In the genomic region with DNA sequence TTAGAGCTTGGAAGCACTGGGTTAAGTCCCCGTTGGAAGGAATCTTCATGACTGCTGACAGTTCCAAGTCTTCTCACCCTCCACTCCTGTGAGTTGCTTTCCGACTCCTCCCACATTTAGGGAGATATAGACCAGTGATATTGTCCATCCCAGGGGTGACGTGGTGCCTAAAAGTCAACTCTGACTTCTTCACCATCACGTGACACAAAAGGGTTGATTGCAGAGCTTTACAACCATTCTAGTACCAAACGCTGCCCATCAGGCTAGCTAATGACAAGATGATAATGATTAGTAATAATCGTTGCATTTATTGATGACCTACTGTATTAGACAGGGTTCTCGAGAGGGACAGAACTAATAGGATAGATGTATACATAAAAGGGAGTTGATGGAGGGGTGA, we compare ENCODE assay signal across 21 cellular contexts.
DNase-seq lines count a peak whose midpoint lies in the region; ATAC-seq, FAIRE-seq and TF ChIP-seq lines count a peak whose summit lies in the region.
"Had no signal": no experiment of that assay in that cellular context is flagged by ENCODE, and none has a peak within 500 bp of the region (broad histone marks: within the 10 kb centered on the region; RNA-seq: fewer than 3 reads in every experiment).

No MANE protein-coding gene starts in this region.

- FAIRE-seq in bronchial epithelial cell (lab: Jason Lieb, UNC) (peak; percentile 28), urothelium cell line (lab: Jason Lieb, UNC) (peak; percentile 94)
- FAIRE-seq: GM12891, GM18507, H54 had no signal

- peaks cover 9% of the 10 kb centered on the region for H3K9me3 Mint-ChIP-seq in activated CD8-positive, alpha-beta memory T cell treated with anti-CD3 and anti-CD28 coated beads, Interleukin-2, amount 10 ng/mL, durations not matched to agents 7 days and 5 days (ENCODE audit: low read depth)

- H3K27me3 ChIP-seq in PC-9 (ENCODE audit: insufficient read depth, low read depth) = no peaks in the 10 kb centered on the region
- no peaks in the 10 kb centered on the region for H3K27me3 ChIP-seq in bronchial epithelial cell (ENCODE audit: control insufficient read depth, insufficient read depth, low read length)

- H3K9me3 ChIP-seq in PC-9 (ENCODE audit: insufficient read depth, low read depth) = peaks cover 6% of the 10 kb centered on the region; the same call in 1 of the 2 replicates
- H3K9me3 ChIP-seq: HAP-1 had no signal

- H3K4me3 ChIP-seq in PC-9 (peak overlapping the region; percentile 30; the same call in 1 of the 2 replicates), bronchial epithelial cell (ENCODE audit: low read depth, low read length) (no peak overlapping the region)
- H3K4me3 ChIP-seq: HAP-1 had no signal

- H3K27ac ChIP-seq in PC-9 = peak overlapping the region; percentile 79

- TF ChIP-seq CTCF in PC-9 (conservative IDR thresholded peaks at IDR 0.05) (no peak), bronchial epithelial cell (IDR thresholded peaks at IDR 0.05; ENCODE audit: insufficient read depth, low read length, severe bottlenecking) (no peak)

- H3F3A ChIP-seq in PC-9 (ENCODE audit: insufficient read depth, low read depth) = peaks cover 16% of the 10 kb centered on the region

- POLR2A ChIA-PET in PC-9 (lab: Charles Lee; ENCODE audit: unreplicated experiment) = no interaction called here

- H3K36me3 ChIP-seq in PC-9 (ENCODE audit: low read depth) (no peaks in the 10 kb centered on the region), bronchial epithelial cell (ENCODE audit: control insufficient read depth, insufficient read depth, low read length) (no peaks in the 10 kb centered on the region)
- H3K36me3 ChIP-seq: HAP-1 had no signal

- intact Hi-C loops in PC-9 (cut with micrococcal nuclease; ENCODE audit: unreplicated experiment) = no loop called here

- H3K4me1 Mint-ChIP-seq in activated CD8-positive, alpha-beta memory T cell treated with anti-CD3 and anti-CD28 coated beads, Interleukin-2, amount 10 ng/mL, durations not matched to agents 7 days and 5 days = no peaks in the 10 kb centered on the region
- H3K4me1 Mint-ChIP-seq: CD4-positive, alpha-beta memory T cell had no signal

- CTCF ChIA-PET in activated CD8-positive, alpha-beta memory T cell treated with anti-CD3 and anti-CD28 coated beads, Interleukin-2, amount 10 ng/mL, durations not matched to agents 7 days and 5 days (lab: Charles Lee) = interaction anchor here (0.7 to 1.5 kb wide), 2 partner anchors 9 to 26 kb away, joined by 3 to 5 read pairs; no protein-coding TSS in a partner anchor
- CTCF ChIA-PET in PC-9 (lab: Charles Lee) = no interaction called here

- H3K4me2 ChIP-seq in PC-9 = peak overlapping the region; percentile 67

- ATAC-seq in activated CD8-positive, alpha-beta memory T cell treated with anti-CD3 and anti-CD28 coated beads, Interleukin-2, amount 10 ng/mL, durations not matched to agents 7 days and 5 days = no peak
- ATAC-seq in HG02763 (IDR thresholded peaks at IDR 0.05; ENCODE audit: unreplicated experiment) = no peak

- H3K9me2 ChIP-seq in PC-9 (ENCODE audit: insufficient read depth) = no peaks in the 10 kb centered on the region

- no peak overlapping the region; the same call in 1 of the 2 replicates for H2AFZ ChIP-seq in PC-9

- peaks cover 5% of the 10 kb centered on the region for H3K27me3 Mint-ChIP-seq in activated CD8-positive, alpha-beta memory T cell treated with anti-CD3 and anti-CD28 coated beads, Interleukin-2, amount 10 ng/mL, durations not matched to agents 7 days and 5 days
- H3K27me3 Mint-ChIP-seq: CD4-positive, alpha-beta memory T cell had no signal

- H3K4me3 Mint-ChIP-seq in activated CD8-positive, alpha-beta memory T cell treated with anti-CD3 and anti-CD28 coated beads, Interleukin-2, amount 10 ng/mL, durations not matched to agents 7 days and 5 days = no peak overlapping the region
- H3K4me3 Mint-ChIP-seq: CD4-positive, alpha-beta memory T cell; HFFc6 had no signal

- DNase-seq in activated CD8-positive, alpha-beta memory T cell treated with anti-CD3 and anti-CD28 coated beads, Interleukin-2, amount 50 U/mL, for 48 hours = peak; percentile 18
- DNase-seq in activated CD8-positive, alpha-beta memory T cell treated with anti-CD3 and anti-CD28 coated beads, Interleukin-2, amount 10 ng/mL, durations not matched to agents 7 days and 5 days = no peak
- no peak for DNase-seq in PC-9
- no peak for DNase-seq in bronchial epithelial cell (ENCODE audit: low read depth)
- no peak for DNase-seq in urothelium cell line (ENCODE audit: low spot score)
- DNase-seq in activated T-cell treated with anti-CD3 and anti-CD28 coated beads, Interleukin-2, amount 50 U/mL, for 48 hours = no peak
- DNase-seq: 8988T; C1 segment of cervical spinal cord; Calu3; CD4-positive, alpha-beta memory T cell; COR-L47; DMS53; DMS79 treated with DMSO at 0.1 percent for 48 hours; GF-D8; GOT3; HFFc6 had no signal

- peaks cover 23% of the 10 kb centered on the region for H3K4me1 ChIP-seq in PC-9 (replicated peaks; ENCODE audit: insufficient read depth)
- H3K4me1 ChIP-seq: HAP-1 had no signal

- no TSS peak for BruUV-seq in PC-9 (replicated peaks; lab: Mats Ljungman, UMichigan)

- peaks cover 9% of the 10 kb centered on the region for H3K36me3 Mint-ChIP-seq in activated CD8-positive, alpha-beta memory T cell treated with anti-CD3 and anti-CD28 coated beads, Interleukin-2, amount 10 ng/mL, durations not matched to agents 7 days and 5 days
- H3K36me3 Mint-ChIP-seq: CD4-positive, alpha-beta memory T cell had no signal

- no peak overlapping the region for H3K27ac Mint-ChIP-seq in activated CD8-positive, alpha-beta memory T cell treated with anti-CD3 and anti-CD28 coated beads, Interleukin-2, amount 10 ng/mL, durations not matched to agents 7 days and 5 days
- H3K27ac Mint-ChIP-seq: CD4-positive, alpha-beta memory T cell; HFFc6 had no signal

- no peaks in the 10 kb centered on the region for H4K20me1 ChIP-seq in PC-9 (ENCODE audit: insufficient read depth)

- H3K79me2 ChIP-seq in PC-9 (ENCODE audit: low read depth) = no peaks in the 10 kb centered on the region
